1 cellular context compared by ENCODE assay signal in genomic region chr17:76840884-76841775, GRCh38.
TF ChIP-seq lines count a peak whose summit lies in the region.

No MANE protein-coding gene starts in this region.

TF ChIP-seq in GM23338, 12 proteins besides CTCF, POLR2A, EP300 and RAD21 (continued from another document):
- TF ChIP-seq ZNF462 (CRISPR knock-in tag; IDR thresholded peaks at IDR 0.05) = no peak
- no peak for TF ChIP-seq ZNF331 (CRISPR knock-in tag; IDR thresholded peaks at IDR 0.05; ENCODE audit: low read depth)
TF ChIP-seq in GM23338: peak in this region for 0.
